ENCODE assay signal across 10 cellular contexts in genomic region chr17:1040216-1040600, GRCh38. TPM values are rescaled to one million over a fixed set of nuclear protein-coding genes. Genes with fewer than 3 reads are reported as not detected.
DNase-seq lines count a peak whose midpoint lies in the region; ATAC-seq and TF ChIP-seq lines count a peak whose summit lies in the region.
"Had no signal": no experiment of that assay in that cellular context is flagged by ENCODE, and none has a peak within 500 bp of the region (broad histone marks: within the 10 kb centered on the region; RNA-seq: fewer than 3 reads in every experiment).

No MANE protein-coding gene starts in this region.

- TF ChIP-seq EP300 in upper lobe of left lung (IDR thresholded peaks at IDR 0.05), result no peak

- intact Hi-C loops in ascending aorta (cut with DNase I), result no loop called here
- intact Hi-C loops in heart left ventricle (cut with DNase I), result loop anchor here in 4 of 10 donors (5.0 to 10.0 kb wide), 3 partner anchors 33 to 155 kb away; no protein-coding TSS in a partner anchor
- intact Hi-C loops in activated CD4-positive, alpha-beta T cell treated with anti-CD3 and anti-CD28 coated beads for 36 hours (cut with DNase I, micrococcal nuclease), result no loop called here

- H3K9me3 Mint-ChIP-seq in nephron, result no peaks in the 10 kb centered on the region
- H3K9me3 Mint-ChIP-seq in activated CD4-positive, alpha-beta T cell treated with anti-CD3 and anti-CD28 coated beads for 36 hours (ENCODE audit: low read depth), result no peaks in the 10 kb centered on the region
- H3K9me3 Mint-ChIP-seq: IgD-negative memory B cell had no signal

- H3K4me1 Mint-ChIP-seq in nephron, result peaks cover 65% of the 10 kb centered on the region
- no peaks in the 10 kb centered on the region for H3K4me1 Mint-ChIP-seq in activated CD4-positive, alpha-beta T cell treated with anti-CD3 and anti-CD28 coated beads for 36 hours
- H3K4me1 Mint-ChIP-seq: IgD-negative memory B cell had no signal

- TF ChIP-seq CTCF in ascending aorta (IDR thresholded peaks at IDR 0.05) (no peak), heart left ventricle (IDR thresholded peaks at IDR 0.05) (no peak), nephron (IDR thresholded peaks at IDR 0.05; ENCODE audit: unreplicated experiment in 3 of 3) (no peak), upper lobe of left lung (IDR thresholded peaks at IDR 0.05) (no peak), GM10248 (IDR thresholded peaks at IDR 0.05; ENCODE audit: control extremely low read depth, extremely low read depth, low read depth, missing control alignments) (no peak)

- H3K4me1 ChIP-seq in ascending aorta, result peaks cover 9 to 21% of the 10 kb centered on the region in 2 donors
- peaks cover 10 to 84% (median 56%) of the 10 kb centered on the region in 12 donors for H3K4me1 ChIP-seq in heart left ventricle
- H3K4me1 ChIP-seq in upper lobe of left lung, result peaks cover 34 to 52% (median 45%) of the 10 kb centered on the region in 4 donors

- H3K9me3 ChIP-seq in ascending aorta, result no peaks in the 10 kb centered on the region
- H3K9me3 ChIP-seq in heart left ventricle, result no peaks in the 10 kb centered on the region
- H3K9me3 ChIP-seq in upper lobe of left lung, result no peaks in the 10 kb centered on the region

- 40 to 62% (median 51%) methylated on average over 8 to 13 of the region's 13 CpGs for WGBS in heart left ventricle, 4 donors
- 50 to 67% methylated on average over 1 to 11 of the region's 13 CpGs for WGBS in upper lobe of left lung, 2 donors

- TF ChIP-seq POLR2A in heart left ventricle (IDR thresholded peaks at IDR 0.05) (no peak), upper lobe of left lung (IDR thresholded peaks at IDR 0.05) (no peak)

- no peaks in the 10 kb centered on the region for H3K27me3 ChIP-seq in ascending aorta
- no peaks in the 10 kb centered on the region for H3K27me3 ChIP-seq in heart left ventricle
- no peaks in the 10 kb centered on the region for H3K27me3 ChIP-seq in upper lobe of left lung

- POLR2A ChIA-PET in GM10248 (lab: Yijun Ruan, JAX), result no interaction called here
- POLR2A ChIA-PET in activated CD4-positive, alpha-beta T cell treated with anti-CD3 and anti-CD28 coated beads for 36 hours (lab: Charles Lee), result no interaction called here

- H3K27me3 Mint-ChIP-seq in nephron (ENCODE audit: low read depth), result no peaks in the 10 kb centered on the region
- H3K27me3 Mint-ChIP-seq in activated CD4-positive, alpha-beta T cell treated with anti-CD3 and anti-CD28 coated beads for 36 hours, result no peaks in the 10 kb centered on the region
- H3K27me3 Mint-ChIP-seq: IgD-negative memory B cell had no signal

- H3K4me3 Mint-ChIP-seq in nephron, result peak overlapping the region in 1 of 3 experiments; percentile 78
- H3K4me3 Mint-ChIP-seq in activated CD4-positive, alpha-beta T cell treated with anti-CD3 and anti-CD28 coated beads for 36 hours, result no peak overlapping the region
- H3K4me3 Mint-ChIP-seq: IgD-negative memory B cell had no signal

- peak overlapping the region; percentile 92 to 96 (median 95) for H3K27ac Mint-ChIP-seq in nephron
- H3K27ac Mint-ChIP-seq in activated CD4-positive, alpha-beta T cell treated with anti-CD3 and anti-CD28 coated beads for 36 hours, result no peak overlapping the region

- H3K27ac ChIP-seq in ascending aorta, result peak overlapping the region; percentile 22 to 50
- peak overlapping the region; percentile 78 to 96 (median 86) for H3K27ac ChIP-seq in heart left ventricle
- peak overlapping the region; percentile 73 to 84 (median 82) for H3K27ac ChIP-seq in upper lobe of left lung

- H3K36me3 ChIP-seq in ascending aorta (peaks cover 20 to 36% of the 10 kb centered on the region in 2 donors), heart left ventricle (peaks cover 0 to 25% (median 7%) of the 10 kb centered on the region in 9 donors), upper lobe of left lung (peaks cover 0 to 34% (median 11%) of the 10 kb centered on the region in 4 donors)

- CTCF ChIA-PET in GM10248 (lab: Yijun Ruan, JAX), result interaction anchor here (1.3 kb wide), 1 partner anchor 16 kb away, joined by 3 read pairs; no protein-coding TSS in a partner anchor
- CTCF ChIA-PET in activated CD4-positive, alpha-beta T cell treated with anti-CD3 and anti-CD28 coated beads for 36 hours (lab: Charles Lee), result interaction anchor here (0.8 to 1.2 kb wide), 2 partner anchors 16 to 18 kb away, joined by 3 to 5 read pairs; no protein-coding TSS in a partner anchor

- DNase-seq in ascending aorta (ENCODE audit: low spot score in 2 of 2) (no peak), heart left ventricle (peak in 4 of 5 donors; percentile 49 to 65 (median 57)), upper lobe of left lung (no peak), GM10248 (ENCODE audit: extremely low spot score) (no peak), EL (no peak)
- DNase-seq in activated CD4-positive, alpha-beta T cell treated with anti-CD3 and anti-CD28 coated beads for 36 hours, result no peak
- DNase-seq: cerebellar nuclear complex had no signal

- ATAC-seq in heart left ventricle, result peak in 2 of 4 donors; percentile 25 to 26
- peak in 1 of 2 donors; percentile 33 for ATAC-seq in upper lobe of left lung (ENCODE audit: low FRiP score in 2 of 2)
- ATAC-seq in activated CD4-positive, alpha-beta T cell treated with anti-CD3 and anti-CD28 coated beads for 36 hours, result no peak
- ATAC-seq: Panc1 had no signal

- H3K36me3 Mint-ChIP-seq in nephron (ENCODE audit: low read depth), result peaks cover 16% of the 10 kb centered on the region
- H3K36me3 Mint-ChIP-seq in activated CD4-positive, alpha-beta T cell treated with anti-CD3 and anti-CD28 coated beads for 36 hours (ENCODE audit: low read depth), result no peaks in the 10 kb centered on the region

- no peak overlapping the region for H3K4me3 ChIP-seq in ascending aorta
- peak overlapping the region in 9 of 12 donors; percentile 20 to 41 (median 27) for H3K4me3 ChIP-seq in heart left ventricle
- peak overlapping the region in 2 of 4 donors; percentile 10 to 12 for H3K4me3 ChIP-seq in upper lobe of left lung

RNA-seq across cellular contexts. Expression of gene TIMM22, which starts 43.3 kb away (rescaled TPM):
- total RNA-seq in ascending aorta (12.1 TPM), heart left ventricle (10 to 100 TPM; 12.5 to 20.4 (median 16.5) TPM), upper lobe of left lung (10 to 100 TPM in 2 of 6 donors, 1 to 10 TPM in 4; 6.3 to 13.5 (median 8.9) TPM)
- polyA plus RNA-seq in heart left ventricle, result 10 to 100 TPM; 16.0 to 19.8 TPM
- total RNA-seq in activated CD4-positive, alpha-beta T cell treated with anti-CD3 and anti-CD28 coated beads for 36 hours, result 1 to 10 TPM; 9.4 to 9.8 TPM

Comparison
In these comparisons a context has a peak if more than half of its experiments do, and no peak if none do; other contexts are left out.
1. DNase-seq: peak in heart left ventricle (4 of 5); none in ascending aorta (0 of 2), upper lobe of left lung (0 of 2), GM10248 (single experiment), activated CD4-positive, alpha-beta T cell treated with anti-CD3 and anti-CD28 coated beads for 36 hours (single experiment) and EL (single experiment).
2. H3K4me3 ChIP-seq: peak in heart left ventricle (9 of 12); none in ascending aorta (0 of 2).
3. Peak in every context shown above with its lines, with median percentiles within 50 percentile points of each other: H3K27ac ChIP-seq.